9 cellular contexts compared by ENCODE assay signal in the genomic region with DNA sequence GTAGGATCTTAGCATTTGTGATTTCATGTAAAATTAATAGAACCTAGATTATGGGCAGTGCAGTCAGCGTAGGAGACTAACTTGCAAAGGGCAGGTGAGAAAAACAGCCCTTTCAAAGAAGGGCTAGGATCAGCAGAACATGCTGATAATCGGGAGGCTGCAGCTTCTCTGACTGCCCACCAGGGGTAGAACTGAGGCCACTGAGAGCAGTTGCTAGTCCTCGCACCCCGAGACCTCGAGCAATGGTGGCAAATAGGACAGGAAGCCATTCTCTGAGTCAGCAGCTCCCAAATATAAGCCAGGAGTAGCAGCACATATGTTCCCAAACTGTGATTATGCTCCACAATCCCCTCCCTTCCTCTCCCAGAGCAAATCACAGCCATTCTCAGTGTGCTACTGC.
DNase-seq lines count a peak whose midpoint lies in the region; ATAC-seq, FAIRE-seq and TF ChIP-seq lines count a peak whose summit lies in the region.
"Had no signal": no experiment of that assay in that cellular context is flagged by ENCODE, and none has a peak within 500 bp of the region (broad histone marks: within the 10 kb centered on the region; RNA-seq: fewer than 3 reads in every experiment).

No MANE protein-coding gene starts in this region.

- H4K20me1 ChIP-seq in fibroblast of lung (ENCODE audit: control insufficient read depth, extremely low read depth, insufficient read depth, low read length): no peaks in the 10 kb centered on the region

- FAIRE-seq in urothelium cell line (lab: Jason Lieb, UNC): no peak
- FAIRE-seq: GM18507 had no signal

- H3K36me3 Mint-ChIP-seq in activated T-helper 1 cell treated with anti-CD3 and anti-CD28 coated beads, Interleukin-12 subunit alpha, Interleukin-12 subunit beta, Interleukin-2, Interleukin-4 antibody, amounts not matched to agents 30 ng/mL and 10 ng/mL and 1 ng/mL, durations not matched to agents 14 hours and 24 hours and 36 hours (ENCODE audit: low read depth): no peaks in the 10 kb centered on the region

- TF ChIP-seq CTCF in heart right ventricle (IDR thresholded peaks at IDR 0.05): peak in 6 of 9 donors; percentile 27 to 46 (median 40)
- TF ChIP-seq CTCF in fibroblast of lung (conservative IDR thresholded peaks at IDR 0.05 in 1 of 2, IDR thresholded peaks at IDR 0.05 in 1 of 2; ENCODE audit: low read depth in 1 of 2, low read length in 2 of 2): peak; percentile 53 to 64

- H3K4me3 ChIP-seq in heart right ventricle: no peak overlapping the region
- H3K4me3 ChIP-seq in fibroblast of lung (replicated peaks in 1 of 4; ENCODE audit: control extremely low read depth in 1 of 4, insufficient read depth in 1 of 4, low read depth in 3 of 4, low read length in 4 of 4): no peak overlapping the region

- H3K4me2 ChIP-seq in fibroblast of lung (ENCODE audit: extremely low read depth, insufficient read depth, low read length): no peak overlapping the region

- no peak overlapping the region for H3K27ac Mint-ChIP-seq in activated T-helper 1 cell treated with anti-CD3 and anti-CD28 coated beads, Interleukin-12 subunit alpha, Interleukin-12 subunit beta, Interleukin-2, Interleukin-4 antibody, amounts not matched to agents 30 ng/mL and 10 ng/mL and 1 ng/mL, durations not matched to agents 14 hours and 24 hours and 36 hours

- no peak overlapping the region for H3K4me3 Mint-ChIP-seq in activated T-helper 1 cell treated with anti-CD3 and anti-CD28 coated beads, Interleukin-12 subunit alpha, Interleukin-12 subunit beta, Interleukin-2, Interleukin-4 antibody, amounts not matched to agents 30 ng/mL and 10 ng/mL and 1 ng/mL, durations not matched to agents 14 hours and 24 hours and 36 hours

- peaks cover 0 to 2% (median 0%) of the 10 kb centered on the region in 11 donors for H3K9me3 ChIP-seq in heart right ventricle
- H3K9me3 ChIP-seq in fibroblast of lung (ENCODE audit: control insufficient read depth, insufficient read depth, low read depth, low read length): no peaks in the 10 kb centered on the region

- H3K4me1 Mint-ChIP-seq in activated T-helper 1 cell treated with anti-CD3 and anti-CD28 coated beads, Interleukin-12 subunit alpha, Interleukin-12 subunit beta, Interleukin-2, Interleukin-4 antibody, amounts not matched to agents 30 ng/mL and 10 ng/mL and 1 ng/mL, durations not matched to agents 14 hours and 24 hours and 36 hours (ENCODE audit: low read depth): no peaks in the 10 kb centered on the region

- intact Hi-C loops in heart right ventricle (cut with DNase I): no loop called here
- intact Hi-C loops in cardiac septum (cut with DNase I): no loop called here
- intact Hi-C loops in activated T-helper 1 cell treated with anti-CD3 and anti-CD28 coated beads, Interleukin-12 subunit alpha, Interleukin-12 subunit beta, Interleukin-2, Interleukin-4 antibody, amounts not matched to agents 30 ng/mL and 10 ng/mL and 1 ng/mL, durations not matched to agents 14 hours and 24 hours and 36 hours (cut with micrococcal nuclease): no loop called here

- no peak for ATAC-seq in heart right ventricle
- no peak for ATAC-seq in HG02970 (IDR thresholded peaks at IDR 0.05; ENCODE audit: low FRiP score, unreplicated experiment)

- H3K36me3 ChIP-seq in heart right ventricle: no peaks in the 10 kb centered on the region
- no peaks in the 10 kb centered on the region for H3K36me3 ChIP-seq in fibroblast of lung (ENCODE audit: control insufficient read depth, insufficient read depth, low read length)

- H3K27me3 Mint-ChIP-seq in activated T-helper 1 cell treated with anti-CD3 and anti-CD28 coated beads, Interleukin-12 subunit alpha, Interleukin-12 subunit beta, Interleukin-2, Interleukin-4 antibody, amounts not matched to agents 30 ng/mL and 10 ng/mL and 1 ng/mL, durations not matched to agents 14 hours and 24 hours and 36 hours (ENCODE audit: insufficient read depth): no peaks in the 10 kb centered on the region

- H2AFZ ChIP-seq in fibroblast of lung (ENCODE audit: low read length): peak overlapping the region; percentile 12

- H3K27me3 ChIP-seq in heart right ventricle (no peaks in the 10 kb centered on the region), fibroblast of lung (ENCODE audit: control insufficient read depth, insufficient read depth, low read length) (no peaks in the 10 kb centered on the region)

- no peaks in the 10 kb centered on the region for H3K4me1 ChIP-seq in heart right ventricle
- H3K4me1 ChIP-seq in fibroblast of lung (ENCODE audit: control insufficient read depth, extremely low read depth, insufficient read depth, low read length): no peaks in the 10 kb centered on the region

- H3K79me2 ChIP-seq in fibroblast of lung (ENCODE audit: control insufficient read depth, insufficient read depth, low read length): no peaks in the 10 kb centered on the region

- no peak for DNase-seq in heart right ventricle
- DNase-seq in cardiac septum (ENCODE audit: low spot score): no peak
- DNase-seq in NCI-H748 (lab: John Stamatoyannopoulos, UW; ENCODE audit: unreplicated experiment): peak; percentile 79
- DNase-seq in fibroblast of lung (ENCODE audit: low read depth in 2 of 2): peak; percentile 44 to 53
- DNase-seq in urothelium cell line (ENCODE audit: low spot score): peak; percentile 21
- no peak for DNase-seq in activated T-helper 1 cell treated with anti-CD3 and anti-CD28 coated beads, Interleukin-12 subunit alpha, Interleukin-12 subunit beta, Interleukin-2, Interleukin-4 antibody, amounts not matched to agents 30 ng/mL and 10 ng/mL and 1 ng/mL, durations not matched to agents 14 hours and 24 hours and 36 hours (ENCODE audit: low spot score)
- no peak for DNase-seq in GDM1 (lab: John Stamatoyannopoulos, UW)

- H3K9ac ChIP-seq in fibroblast of lung (ENCODE audit: insufficient read depth, low read length): no peak overlapping the region

- H3K27ac ChIP-seq in heart right ventricle: no peak overlapping the region
- H3K27ac ChIP-seq in fibroblast of lung (ENCODE audit: insufficient read depth, low read length): no peak overlapping the region

- no peaks in the 10 kb centered on the region for H3K9me3 Mint-ChIP-seq in activated T-helper 1 cell treated with anti-CD3 and anti-CD28 coated beads, Interleukin-12 subunit alpha, Interleukin-12 subunit beta, Interleukin-2, Interleukin-4 antibody, amounts not matched to agents 30 ng/mL and 10 ng/mL and 1 ng/mL, durations not matched to agents 14 hours and 24 hours and 36 hours

- 18 to 19% methylated on average over 5 of the region's 5 CpGs for WGBS in heart right ventricle, 2 donors

Comparison
In these comparisons a context has a peak if more than half of its experiments do, and no peak if none do; other contexts are left out.
1. DNase-seq: peak in NCI-H748 (single experiment), fibroblast of lung (2 of 2) and urothelium cell line (single experiment); none in heart right ventricle (0 of 2), cardiac septum (single experiment), activated T-helper 1 cell treated with anti-CD3 and anti-CD28 coated beads, Interleukin-12 subunit alpha, Interleukin-12 subunit beta, Interleukin-2, Interleukin-4 antibody, amounts not matched to agents 30 ng/mL and 10 ng/mL and 1 ng/mL, durations not matched to agents 14 hours and 24 hours and 36 hours (single experiment) and GDM1 (single experiment).